Comparison of ENCODE assay signal across 28 cellular contexts in genomic region chr18:48871391-48872166, GRCh38.
A peak's percentile ranks its signal among the peaks of the same experiment; 100 is the strongest.
DNase-seq lines count a peak whose midpoint lies in the region; ATAC-seq, FAIRE-seq and TF ChIP-seq lines count a peak whose summit lies in the region.
"Had no signal": no experiment of that assay in that cellular context is flagged by ENCODE, and none has a peak within 500 bp of the region (broad histone marks: within the 10 kb centered on the region; RNA-seq: fewer than 3 reads in every experiment).

No MANE protein-coding gene starts in this region.

- H3K9me3 Mint-ChIP-seq in astrocyte (ENCODE audit: unreplicated experiment) (no peaks in the 10 kb centered on the region), naive B cell (no peaks in the 10 kb centered on the region)
- no peaks in the 10 kb centered on the region for H3K9me3 Mint-ChIP-seq in stimulated activated naive B cell treated with anti-CD40 and anti-IgM and Interleukin-4, amounts not matched to agents 10 μg/mL and 1 μg/mL and 100 μg/mL, for 72 hours
- H3K9me3 Mint-ChIP-seq: activated CD4-positive, alpha-beta T cell treated with anti-CD3 and anti-CD28 coated beads, Interleukin-2, amount 10 ng/mL, durations not matched to agents 24 days and 14 days; mesothelial cell of epicardium; naive thymus-derived CD4-positive, alpha-beta T cell; stimulated activated naive CD8-positive, alpha-beta T cell treated with anti-CD3 and anti-CD28 coated beads, Interleukin-15, amount 100 ng/mL, for 72 hours had no signal

- peaks cover 2% of the 10 kb centered on the region for H3K36me3 Mint-ChIP-seq in astrocyte (ENCODE audit: low read depth, unreplicated experiment)
- H3K36me3 Mint-ChIP-seq in naive B cell, result no peaks in the 10 kb centered on the region
- no peaks in the 10 kb centered on the region for H3K36me3 Mint-ChIP-seq in stimulated activated naive B cell treated with anti-CD40 and anti-IgM and Interleukin-4, amounts not matched to agents 10 μg/mL and 1 μg/mL and 100 μg/mL, for 72 hours
- H3K36me3 Mint-ChIP-seq: activated naive CD8-positive, alpha-beta T cell; mesothelial cell of epicardium; naive thymus-derived CD4-positive, alpha-beta T cell had no signal

- H3K79me2 ChIP-seq in astrocyte (ENCODE audit: insufficient read depth, low read length), result no peaks in the 10 kb centered on the region

- CTCF ChIA-PET in HEK293 (lab: Yijun Ruan, JAX), result interaction anchor here (1.0 kb wide), 1 partner anchor 13 kb away, joined by 3 read pairs; no protein-coding TSS in a partner anchor

- no peak for TF ChIP-seq CTCF in HEK293 (tag by site-specific recombination; IDR thresholded peaks at IDR 0.05)
- TF ChIP-seq CTCF in astrocyte (IDR thresholded peaks at IDR 0.05; ENCODE audit: insufficient read depth, low read depth, low read length), result no peak
- TF ChIP-seq CTCF in D721Med (IDR thresholded peaks at IDR 0.05; ENCODE audit: insufficient read depth, missing control alignments), result no peak

- H3K4me3 ChIP-seq in HEK293 (ENCODE audit: low read depth, low read length), result no peak overlapping the region
- H3K4me3 ChIP-seq in astrocyte (ENCODE audit: insufficient read depth, low read depth, low read length), result no peak overlapping the region
- no peak overlapping the region for H3K4me3 ChIP-seq in small intestine (ENCODE audit: low read depth in 1 of 2, low read length in 2 of 2)
- H3K4me3 ChIP-seq: colonic mucosa, HAP-1, ovary, vagina had no signal

- H3K27ac ChIP-seq in HEK293 (ENCODE audit: extremely low read depth, low read depth, low read length) (no peak overlapping the region), astrocyte (ENCODE audit: low read depth, low read length) (no peak overlapping the region), small intestine (ENCODE audit: low read depth in 1 of 2, low read length in 1 of 2) (no peak overlapping the region)
- H3K27ac ChIP-seq: C4-2B, colonic mucosa, ovary, WERI-Rb-1 had no signal

- H3K9me3 ChIP-seq in HEK293 (ENCODE audit: control insufficient read depth, insufficient read depth, low read depth, low read length), result no peaks in the 10 kb centered on the region
- H3K9me3 ChIP-seq in astrocyte (ENCODE audit: insufficient read depth, low read depth, low read length), result no peaks in the 10 kb centered on the region
- H3K9me3 ChIP-seq in small intestine (ENCODE audit: control insufficient read depth, low read depth), result no peaks in the 10 kb centered on the region
- H3K9me3 ChIP-seq: Caco-2, colonic mucosa, HAP-1, ovary, vagina had no signal

- H3K36me3 ChIP-seq in HEK293 (ENCODE audit: control insufficient read depth in 2 of 2, insufficient read depth in 1 of 2, low read length in 2 of 2) (no peaks in the 10 kb centered on the region), astrocyte (ENCODE audit: insufficient read depth, low read length) (no peaks in the 10 kb centered on the region), small intestine (ENCODE audit: control insufficient read depth in 2 of 2, insufficient read depth in 2 of 2, low read length in 2 of 2) (no peaks in the 10 kb centered on the region)
- H3K36me3 ChIP-seq: colonic mucosa, HAP-1, ovary, vagina, WERI-Rb-1 had no signal

- H3K4me3 Mint-ChIP-seq in astrocyte (ENCODE audit: unreplicated experiment) (peak overlapping the region; percentile 14), naive B cell (peak overlapping the region in 1 of 8 donors; percentile 4)
- no peak overlapping the region for H3K4me3 Mint-ChIP-seq in stimulated activated naive B cell treated with anti-CD40 and anti-IgM and Interleukin-4, amounts not matched to agents 10 μg/mL and 1 μg/mL and 100 μg/mL, for 72 hours
- H3K4me3 Mint-ChIP-seq: activated CD4-positive, alpha-beta T cell treated with anti-CD3 and anti-CD28 coated beads, Interleukin-2, amount 10 ng/mL, durations not matched to agents 24 days and 14 days; activated naive CD8-positive, alpha-beta T cell; mesothelial cell of epicardium; naive thymus-derived CD4-positive, alpha-beta T cell; stimulated activated naive CD8-positive, alpha-beta T cell treated with anti-CD3 and anti-CD28 coated beads, Interleukin-15, amount 100 ng/mL, for 72 hours had no signal

- no peaks in the 10 kb centered on the region for H4K20me1 ChIP-seq in astrocyte (ENCODE audit: insufficient read depth, low read length)

- H3K4me2 ChIP-seq in astrocyte (ENCODE audit: low read length), result no peak overlapping the region

- POLR2A ChIA-PET in HEK293 (lab: Yijun Ruan, JAX), result no interaction called here

- no peak overlapping the region for H2AFZ ChIP-seq in astrocyte (ENCODE audit: low read depth, low read length)

- H3K27ac Mint-ChIP-seq in astrocyte (ENCODE audit: unreplicated experiment) (peak overlapping the region; percentile 47), naive B cell (peak overlapping the region in 5 of 6 donors; percentile 47 to 88 (median 81))
- H3K27ac Mint-ChIP-seq in stimulated activated naive B cell treated with anti-CD40 and anti-IgM and Interleukin-4, amounts not matched to agents 10 μg/mL and 1 μg/mL and 100 μg/mL, for 72 hours, result peak overlapping the region; percentile 80
- H3K27ac Mint-ChIP-seq: activated naive CD8-positive, alpha-beta T cell had no signal

- peaks cover 40% of the 10 kb centered on the region for H3K4me1 Mint-ChIP-seq in astrocyte (ENCODE audit: low read depth, unreplicated experiment)
- peaks cover 21 to 34% (median 27%) of the 10 kb centered on the region in 3 donors for H3K4me1 Mint-ChIP-seq in naive B cell
- peaks cover 28 to 51% of the 10 kb centered on the region in 2 donors for H3K4me1 Mint-ChIP-seq in stimulated activated naive B cell treated with anti-CD40 and anti-IgM and Interleukin-4, amounts not matched to agents 10 μg/mL and 1 μg/mL and 100 μg/mL, for 72 hours

- H3K27me3 Mint-ChIP-seq in astrocyte (ENCODE audit: low read depth, unreplicated experiment) (no peaks in the 10 kb centered on the region), naive B cell (peaks cover 0 to 4% (median 0%) of the 10 kb centered on the region in 3 donors)
- H3K27me3 Mint-ChIP-seq in stimulated activated naive B cell treated with anti-CD40 and anti-IgM and Interleukin-4, amounts not matched to agents 10 μg/mL and 1 μg/mL and 100 μg/mL, for 72 hours, result no peaks in the 10 kb centered on the region
- H3K27me3 Mint-ChIP-seq: activated CD4-positive, alpha-beta T cell treated with anti-CD3 and anti-CD28 coated beads, Interleukin-2, amount 10 ng/mL, durations not matched to agents 24 days and 14 days; activated naive CD8-positive, alpha-beta T cell; naive thymus-derived CD4-positive, alpha-beta T cell; stimulated activated naive CD8-positive, alpha-beta T cell treated with anti-CD3 and anti-CD28 coated beads, Interleukin-15, amount 100 ng/mL, for 72 hours had no signal

- DNase-seq in astrocyte (ENCODE audit: low read depth) (no peak), naive B cell (no peak), D721Med (ENCODE audit: insufficient read length, low spot score) (no peak), small intestine (no peak)
- no peak for DNase-seq in stimulated activated naive B cell treated with anti-CD40 and anti-IgM and Interleukin-4, amounts not matched to agents 10 μg/mL and 1 μg/mL and 100 μg/mL, for 72 hours
- DNase-seq: activated CD4-positive, alpha-beta T cell treated with anti-CD3 and anti-CD28 coated beads, Interleukin-2, amount 10 ng/mL, durations not matched to agents 24 days and 14 days; activated effector memory CD4-positive, alpha-beta T cell treated with Interleukin-2 at 50 U/mL for 16 hours; Caco-2; colonic mucosa; effector CD8-positive, alpha-beta T cell; Karpas-422; naive thymus-derived CD4-positive, alpha-beta T cell; NCI-H1417 treated with DMSO at 0.1 percent for 48 hours; NCI-H226; NCI-H748 treated with DMSO at 0.1 percent for 48 hours; ovary; stimulated activated naive CD8-positive, alpha-beta T cell treated with anti-CD3 and anti-CD28 coated beads, Interleukin-15, amount 100 ng/mL, for 72 hours; WERI-Rb-1 had no signal

- no peak overlapping the region for H3K9ac ChIP-seq in astrocyte (ENCODE audit: low read length)

- ATAC-seq in naive B cell (ENCODE audit: low read depth in 2 of 2) (no peak), HG02610 (IDR thresholded peaks at IDR 0.05; ENCODE audit: unreplicated experiment) (no peak)
- ATAC-seq in stimulated activated naive B cell treated with anti-CD40 and anti-IgM and Interleukin-4, amounts not matched to agents 10 μg/mL and 1 μg/mL and 100 μg/mL, for 72 hours (replicated peaks), result no peak
- ATAC-seq: naive thymus-derived CD4-positive, alpha-beta T cell; stimulated activated naive CD8-positive, alpha-beta T cell treated with anti-CD3 and anti-CD28 coated beads, Interleukin-15, amount 100 ng/mL, for 72 hours had no signal

- WGBS in small intestine, 3 donors, result 84 to 90% (median 85%) methylated on average over 23 of the region's 23 CpGs

- H3K27me3 ChIP-seq in astrocyte (ENCODE audit: insufficient read depth, low read length) (no peaks in the 10 kb centered on the region), small intestine (ENCODE audit: control insufficient read depth in 2 of 2, insufficient read depth in 2 of 2, low read length in 2 of 2) (no peaks in the 10 kb centered on the region)
- H3K27me3 ChIP-seq: colonic mucosa, ovary, vagina had no signal

- H3K4me1 ChIP-seq in HEK293 (ENCODE audit: control insufficient read depth, insufficient read depth, low read length) (peaks cover 6% of the 10 kb centered on the region), astrocyte (ENCODE audit: insufficient read depth, low read length) (peaks cover 29% of the 10 kb centered on the region), small intestine (ENCODE audit: control insufficient read depth in 2 of 2, insufficient read depth in 1 of 2, low read depth in 1 of 2, low read length in 1 of 2) (no peaks in the 10 kb centered on the region)
- H3K4me1 ChIP-seq: colonic mucosa, HAP-1 had no signal

- no peak for FAIRE-seq in astrocyte (lab: Jason Lieb, UNC)
- FAIRE-seq in D721Med (lab: Jason Lieb, UNC), result no peak
- no peak for FAIRE-seq in small intestine (lab: Jason Lieb, UNC)
- FAIRE-seq: bronchial epithelial cell, islet of Langerhans, RCC 7860 had no signal

TF ChIP-seq in HEK293, 187 proteins besides CTCF, POLR2A, EP300 and RAD21:
- TF ChIP-seq WT1 (tag by site-specific recombination; IDR thresholded peaks at IDR 0.05) (no peak), EGR2 (tag by site-specific recombination; IDR thresholded peaks at IDR 0.05; ENCODE audit: low read depth) (peak; percentile 10; the same call in 1 of the 2 replicates)
